In the genomic region with DNA sequence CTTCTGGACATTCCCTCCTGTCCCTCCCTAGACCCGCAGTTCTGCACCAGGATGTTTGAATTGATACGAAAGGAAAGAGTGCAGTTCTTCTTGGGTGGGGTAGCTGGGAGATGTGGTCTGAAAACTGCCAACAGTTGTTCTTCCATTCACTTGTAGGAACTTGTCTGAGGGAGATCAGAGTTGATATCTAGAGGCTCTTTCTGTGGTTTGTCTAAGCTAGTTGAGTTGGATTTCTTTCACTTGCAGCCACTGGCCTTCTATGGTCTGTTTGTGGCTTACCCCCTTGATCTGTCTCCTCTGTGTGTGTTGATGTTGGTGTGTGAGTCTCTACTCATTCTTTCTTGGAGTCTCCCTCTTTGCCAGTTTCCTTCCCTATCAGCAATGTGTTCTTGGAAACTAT, we compare ENCODE assay signal across 1 cellular context.
TF ChIP-seq lines count a peak whose summit lies in the region.

No MANE protein-coding gene starts in this region.

TF ChIP-seq in K562, 482 proteins besides CTCF, POLR2A, EP300 and RAD21:
- TF ChIP-seq ZNF592 (IDR thresholded peaks at IDR 0.05) (0 out of 2 replicates have a peak, but pooled peaks have one; percentile 55), ZC3H11A (IDR thresholded peaks at IDR 0.05; ENCODE audit: low read depth, low read length) (no peak), NRF1 (conservative IDR thresholded peaks at IDR 0.05 in 1 of 2, IDR thresholded peaks at IDR 0.05 in 1 of 2) (no peak), ZNF583 (CRISPR knock-in tag; IDR thresholded peaks at IDR 0.05) (0 out of 2 replicates have a peak, but pooled peaks have one; percentile 24), TSC22D4 (tag; IDR thresholded peaks at IDR 0.05) (no peak), ZNF668 (CRISPR knock-in tag; IDR thresholded peaks at IDR 0.05) (no peak), ZBTB8A (IDR thresholded peaks at IDR 0.05; ENCODE audit: partially characterized antibody) (no peak), ZNF3 (CRISPR knock-in tag; IDR thresholded peaks at IDR 0.05) (no peak), MAFG (tag; conservative IDR thresholded peaks at IDR 0.05) (no peak), MTA3 (IDR thresholded peaks at IDR 0.05; ENCODE audit: borderline replicate concordance) (no peak), ZFPM2 (CRISPR knock-in tag; IDR thresholded peaks at IDR 0.05) (no peak), MTA2 (IDR thresholded peaks at IDR 0.05; ENCODE audit: low read depth) (no peak), ZNF311 (CRISPR knock-in tag; IDR thresholded peaks at IDR 0.05) (0 out of 2 replicates have a peak, but pooled peaks have one; percentile 25), CREM (IDR thresholded peaks at IDR 0.05; ENCODE audit: low read depth) (no peak), SMAD3 (CRISPR knock-in tag; conservative IDR thresholded peaks at IDR 0.05) (0 out of 2 replicates have a peak, but pooled peaks have one; percentile 3), ETV5 (CRISPR knock-in tag; IDR thresholded peaks at IDR 0.05; ENCODE audit: low read depth) (no peak), DMBX1 (CRISPR knock-in tag; IDR thresholded peaks at IDR 0.05; ENCODE audit: borderline replicate concordance) (peak; percentile 84; the same call in 1 of the 2 replicates), NR2C1 (IDR thresholded peaks at IDR 0.05) (no peak), NR2C1 (tag; IDR thresholded peaks at IDR 0.05) (peak; percentile 20; the same call in 1 of the 2 replicates), CBFA2T3 (IDR thresholded peaks at IDR 0.05) (peak; percentile 35), TAF7 (tag; IDR thresholded peaks at IDR 0.05) (no peak), TCF3 (CRISPR knock-in tag; IDR thresholded peaks at IDR 0.05) (peak; percentile 57), GATA2 (CRISPR knock-in tag; IDR thresholded peaks at IDR 0.05) (no peak)
- TF ChIP-seq, protein P1, sequence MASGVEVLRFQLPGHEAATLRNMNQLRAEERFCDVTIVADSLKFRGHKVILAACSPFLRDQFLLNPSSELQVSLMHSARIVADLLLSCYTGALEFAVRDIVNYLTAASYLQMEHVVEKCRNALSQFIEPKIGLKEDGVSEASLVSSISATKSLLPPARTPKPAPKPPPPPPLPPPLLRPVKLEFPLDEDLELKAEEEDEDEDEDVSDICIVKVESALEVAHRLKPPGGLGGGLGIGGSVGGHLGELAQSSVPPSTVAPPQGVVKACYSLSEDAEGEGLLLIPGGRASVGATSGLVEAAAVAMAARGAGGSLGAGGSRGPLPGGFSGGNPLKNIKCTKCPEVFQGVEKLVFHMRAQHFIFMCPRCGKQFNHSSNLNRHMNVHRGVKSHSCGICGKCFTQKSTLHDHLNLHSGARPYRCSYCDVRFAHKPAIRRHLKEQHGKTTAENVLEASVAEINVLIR (CRISPR knock-in tag; IDR thresholded peaks at IDR 0.05) = peak; percentile 5; the same call in 1 of the 2 replicates
- TF ChIP-seq, protein P2, sequence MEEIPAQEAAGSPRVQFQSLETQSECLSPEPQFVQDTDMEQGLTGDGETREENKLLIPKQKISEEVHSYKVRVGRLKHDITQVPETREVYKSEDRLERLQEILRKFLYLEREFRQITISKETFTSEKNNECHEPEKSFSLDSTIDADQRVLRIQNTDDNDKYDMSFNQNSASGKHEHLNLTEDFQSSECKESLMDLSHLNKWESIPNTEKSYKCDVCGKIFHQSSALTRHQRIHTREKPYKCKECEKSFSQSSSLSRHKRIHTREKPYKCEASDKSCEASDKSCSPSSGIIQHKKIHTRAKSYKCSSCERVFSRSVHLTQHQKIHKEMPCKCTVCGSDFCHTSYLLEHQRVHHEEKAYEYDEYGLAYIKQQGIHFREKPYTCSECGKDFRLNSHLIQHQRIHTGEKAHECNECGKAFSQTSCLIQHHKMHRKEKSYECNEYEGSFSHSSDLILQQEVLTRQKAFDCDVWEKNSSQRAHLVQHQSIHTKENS (CRISPR knock-in tag; IDR thresholded peaks at IDR 0.05) = no peak
- TF ChIP-seq, protein P3, sequence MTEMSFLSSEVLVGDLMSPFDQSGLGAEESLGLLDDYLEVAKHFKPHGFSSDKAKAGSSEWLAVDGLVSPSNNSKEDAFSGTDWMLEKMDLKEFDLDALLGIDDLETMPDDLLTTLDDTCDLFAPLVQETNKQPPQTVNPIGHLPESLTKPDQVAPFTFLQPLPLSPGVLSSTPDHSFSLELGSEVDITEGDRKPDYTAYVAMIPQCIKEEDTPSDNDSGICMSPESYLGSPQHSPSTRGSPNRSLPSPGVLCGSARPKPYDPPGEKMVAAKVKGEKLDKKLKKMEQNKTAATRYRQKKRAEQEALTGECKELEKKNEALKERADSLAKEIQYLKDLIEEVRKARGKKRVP (CRISPR knock-in tag; IDR thresholded peaks at IDR 0.05) = peak; percentile 8; the same call in 1 of the 2 replicates
- TF ChIP-seq, protein P4, sequence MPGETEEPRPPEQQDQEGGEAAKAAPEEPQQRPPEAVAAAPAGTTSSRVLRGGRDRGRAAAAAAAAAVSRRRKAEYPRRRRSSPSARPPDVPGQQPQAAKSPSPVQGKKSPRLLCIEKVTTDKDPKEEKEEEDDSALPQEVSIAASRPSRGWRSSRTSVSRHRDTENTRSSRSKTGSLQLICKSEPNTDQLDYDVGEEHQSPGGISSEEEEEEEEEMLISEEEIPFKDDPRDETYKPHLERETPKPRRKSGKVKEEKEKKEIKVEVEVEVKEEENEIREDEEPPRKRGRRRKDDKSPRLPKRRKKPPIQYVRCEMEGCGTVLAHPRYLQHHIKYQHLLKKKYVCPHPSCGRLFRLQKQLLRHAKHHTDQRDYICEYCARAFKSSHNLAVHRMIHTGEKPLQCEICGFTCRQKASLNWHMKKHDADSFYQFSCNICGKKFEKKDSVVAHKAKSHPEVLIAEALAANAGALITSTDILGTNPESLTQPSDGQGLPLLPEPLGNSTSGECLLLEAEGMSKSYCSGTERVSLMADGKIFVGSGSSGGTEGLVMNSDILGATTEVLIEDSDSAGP (CRISPR knock-in tag; IDR thresholded peaks at IDR 0.05) = no peak
